ENCODE assay signal across 9 cellular contexts in genomic region chr20:40715491-40715890, GRCh38. TPM values are rescaled to one million over a fixed set of nuclear protein-coding genes. Genes with fewer than 3 reads are reported as not detected.
"Had no signal": no experiment of that assay in that cellular context is flagged by ENCODE, and none has a peak within 500 bp of the region (broad histone marks: within the 10 kb centered on the region; RNA-seq: fewer than 3 reads in every experiment).

No MANE protein-coding gene starts in this region.

- DNase-seq: GM23248, GOT3, H7, HFFc6, KBM-7 had no signal

- H3K4me3 Mint-ChIP-seq: HFFc6, IgD-negative memory B cell had no signal

- H2AFZ ChIP-seq: GM23248 had no signal

- H3K27ac ChIP-seq: GM23248, HL-60 had no signal

- ATAC-seq: HCT116 had no signal

- H3K9me3 Mint-ChIP-seq: HFFc6 had no signal

- H3K27ac Mint-ChIP-seq: HFFc6, IgD-negative memory B cell had no signal

- H3K9ac ChIP-seq: GM23248 had no signal

- H3K4me1 Mint-ChIP-seq: IgD-negative memory B cell had no signal

- H3K36me3 Mint-ChIP-seq: IgD-negative memory B cell had no signal

- H3K4me1 ChIP-seq: HAP-1 had no signal

- H3K9me3 ChIP-seq: HAP-1 had no signal

- H3K4me3 ChIP-seq: GM23248, HAP-1 had no signal

- H3K36me3 ChIP-seq: HAP-1 had no signal

RNA-seq across cellular contexts. Expression of gene MAFB, which starts 26.5 kb away (rescaled TPM):
- polyA plus RNA-seq: IgD-negative memory B cell had no signal
